In the genomic region with DNA sequence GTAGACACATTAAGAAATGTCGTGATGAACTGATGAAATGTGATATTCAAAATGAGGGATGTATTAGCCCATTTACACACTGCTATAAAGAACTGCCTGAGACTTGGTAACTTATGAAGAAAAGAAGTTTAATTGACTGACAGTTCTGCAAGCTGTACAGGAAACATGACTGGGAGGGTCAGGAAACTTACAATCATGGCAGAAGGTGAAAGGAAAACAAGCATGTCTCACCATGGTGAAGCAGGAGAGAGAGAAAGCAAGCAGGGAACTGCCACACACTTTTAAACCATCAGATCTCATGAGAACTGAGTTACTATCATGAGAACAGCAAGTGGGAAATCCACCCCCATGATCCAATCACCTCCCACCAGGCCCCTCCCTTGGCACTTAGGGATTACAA, we compare ENCODE assay signal across 22 cellular contexts.
A peak's percentile ranks its signal among the peaks of the same experiment; 100 is the strongest.
DNase-seq lines count a peak whose midpoint lies in the region; ATAC-seq and TF ChIP-seq lines count a peak whose summit lies in the region.
"Had no signal": no experiment of that assay in that cellular context is flagged by ENCODE, and none has a peak within 500 bp of the region (broad histone marks: within the 10 kb centered on the region; RNA-seq: fewer than 3 reads in every experiment).

No MANE protein-coding gene starts in this region.

- peak overlapping the region; percentile 23 for H3K27ac ChIP-seq in CD4-positive, alpha-beta memory T cell (ENCODE audit: low read depth, low read length)
- H3K27ac ChIP-seq in DND-41 (ENCODE audit: low read length), result peak overlapping the region; percentile 73
- H3K27ac ChIP-seq in aorta (ENCODE audit: low read depth in 1 of 2, low read length in 2 of 2), result no peak overlapping the region
- H3K27ac ChIP-seq: esophagus muscularis mucosa, foreskin keratinocyte, heart right ventricle, SJCRH30, suprapubic skin, upper lobe of right lung had no signal

- POLR2A ChIA-PET in CD4-positive, alpha-beta memory T cell (lab: Charles Lee; ENCODE audit: partially characterized antibody), result no interaction called here
- POLR2A ChIA-PET in activated CD4-positive, alpha-beta memory T cell treated with anti-CD3 and anti-CD28 coated beads for 36 hours (lab: Charles Lee), result no interaction called here

- intact Hi-C loops in CD4-positive, alpha-beta memory T cell (cut with micrococcal nuclease), result loop anchor here (2.0 kb wide), 1 partner anchor 364 kb away; no protein-coding TSS in a partner anchor
- intact Hi-C loops in activated CD4-positive, alpha-beta memory T cell treated with anti-CD3 and anti-CD28 coated beads for 36 hours (cut with micrococcal nuclease), result loop anchor here (2.0 kb wide), 1 partner anchor 364 kb away; no protein-coding TSS in a partner anchor
- intact Hi-C loops in aorta (cut with DNase I), result no loop called here

- CTCF ChIA-PET in CD4-positive, alpha-beta memory T cell (lab: Charles Lee; ENCODE audit: partially characterized antibody), result no interaction called here
- CTCF ChIA-PET in activated CD4-positive, alpha-beta memory T cell treated with anti-CD3 and anti-CD28 coated beads for 36 hours (lab: Charles Lee), result no interaction called here

- no peak overlapping the region for H3K4me2 ChIP-seq in DND-41 (ENCODE audit: insufficient read depth, low read length)

- peaks cover 13 to 26% (median 17%) of the 10 kb centered on the region in 4 donors for H3K4me1 Mint-ChIP-seq in CD4-positive, alpha-beta memory T cell
- peaks cover 19% of the 10 kb centered on the region for H3K4me1 Mint-ChIP-seq in activated CD4-positive, alpha-beta memory T cell treated with anti-CD3 and anti-CD28 coated beads for 36 hours (ENCODE audit: low read depth)
- no peaks in the 10 kb centered on the region for H3K4me1 Mint-ChIP-seq in central memory CD8-positive, alpha-beta T cell
- H3K4me1 Mint-ChIP-seq: activated B cell treated with CpG ODN at 0.5 μM for 24 hours; stimulated activated memory B cell treated with anti-CD40 and anti-IgM and Interleukin-4, amounts not matched to agents 10 μg/mL and 1 μg/mL and 100 μg/mL, for 72 hours had no signal

- H3K4me3 Mint-ChIP-seq in CD4-positive, alpha-beta memory T cell, result peak overlapping the region; percentile 22 to 86 (median 77)
- H3K4me3 Mint-ChIP-seq in activated CD4-positive, alpha-beta memory T cell treated with anti-CD3 and anti-CD28 coated beads for 36 hours, result peak overlapping the region; percentile 2
- H3K4me3 Mint-ChIP-seq in central memory CD8-positive, alpha-beta T cell, result peak overlapping the region; percentile 49
- H3K4me3 Mint-ChIP-seq: activated B cell treated with CpG ODN at 0.5 μM for 24 hours; stimulated activated memory B cell treated with anti-CD40 and anti-IgM and Interleukin-4, amounts not matched to agents 10 μg/mL and 1 μg/mL and 100 μg/mL, for 72 hours had no signal

- H2AFZ ChIP-seq in DND-41 (ENCODE audit: low read depth, low read length), result 0 out of 2 replicates have a peak overlapping the region, but pooled peaks have one; percentile 45

- no peak overlapping the region for H3K4me3 ChIP-seq in CD4-positive, alpha-beta memory T cell (ENCODE audit: low read length in 2 of 2)
- H3K4me3 ChIP-seq in DND-41 (ENCODE audit: low read depth in 1 of 2, low read length in 2 of 2) (no peak overlapping the region), aorta (ENCODE audit: low read length in 2 of 2) (no peak overlapping the region)
- H3K4me3 ChIP-seq: esophagus muscularis mucosa, heart right ventricle, SJCRH30, suprapubic skin, upper lobe of right lung had no signal

- peaks cover 22% of the 10 kb centered on the region for H3K4me1 ChIP-seq in CD4-positive, alpha-beta memory T cell (ENCODE audit: insufficient read depth, low read length)
- H3K4me1 ChIP-seq in DND-41 (ENCODE audit: insufficient read depth, low read length), result peaks cover 46% of the 10 kb centered on the region
- no peaks in the 10 kb centered on the region for H3K4me1 ChIP-seq in aorta (ENCODE audit: control insufficient read depth in 1 of 2, insufficient read depth in 2 of 2, low read length in 2 of 2)
- H3K4me1 ChIP-seq: esophagus muscularis mucosa, foreskin keratinocyte, SJCRH30, suprapubic skin, upper lobe of right lung had no signal

- H4K20me1 ChIP-seq in DND-41 (ENCODE audit: insufficient read depth, low read length), result no peaks in the 10 kb centered on the region

- 84 to 87% methylated on average over 1 of the region's 1 CpG for WGBS in aorta, 2 donors

- H3K36me3 ChIP-seq in CD4-positive, alpha-beta memory T cell (ENCODE audit: insufficient read depth, low read length), result no peaks in the 10 kb centered on the region
- H3K36me3 ChIP-seq in DND-41 (ENCODE audit: insufficient read depth, low read length), result no peaks in the 10 kb centered on the region
- no peaks in the 10 kb centered on the region for H3K36me3 ChIP-seq in aorta (ENCODE audit: control insufficient read depth in 1 of 2, insufficient read depth in 2 of 2, low read length in 1 of 2)
- H3K36me3 ChIP-seq: esophagus muscularis mucosa, heart right ventricle, SJCRH30, suprapubic skin, upper lobe of right lung had no signal

- no peaks in the 10 kb centered on the region for H3K79me2 ChIP-seq in DND-41 (ENCODE audit: insufficient read depth, low read length)

- H3K36me3 Mint-ChIP-seq in CD4-positive, alpha-beta memory T cell, result no peaks in the 10 kb centered on the region
- H3K36me3 Mint-ChIP-seq in activated CD4-positive, alpha-beta memory T cell treated with anti-CD3 and anti-CD28 coated beads for 36 hours, result no peaks in the 10 kb centered on the region
- peaks cover 3% of the 10 kb centered on the region for H3K36me3 Mint-ChIP-seq in central memory CD8-positive, alpha-beta T cell (ENCODE audit: insufficient read depth)
- H3K36me3 Mint-ChIP-seq: stimulated activated memory B cell treated with anti-CD40 and anti-IgM and Interleukin-4, amounts not matched to agents 10 μg/mL and 1 μg/mL and 100 μg/mL, for 72 hours had no signal

- peaks cover 0 to 2% (median 0%) of the 10 kb centered on the region in 8 donors for H3K9me3 Mint-ChIP-seq in CD4-positive, alpha-beta memory T cell
- no peaks in the 10 kb centered on the region for H3K9me3 Mint-ChIP-seq in activated CD4-positive, alpha-beta memory T cell treated with anti-CD3 and anti-CD28 coated beads for 36 hours
- peaks cover 8% of the 10 kb centered on the region for H3K9me3 Mint-ChIP-seq in central memory CD8-positive, alpha-beta T cell

- no peak for ATAC-seq in DND-41 (ENCODE audit: insufficient read depth, low read depth)
- no peak for ATAC-seq in central memory CD8-positive, alpha-beta T cell (replicated peaks; ENCODE audit: extremely low read depth, poor library complexity, severe bottlenecking)
- ATAC-seq in aorta (ENCODE audit: low FRiP score), result no peak
- ATAC-seq: foreskin keratinocyte; left cardiac atrium; stimulated activated memory B cell treated with anti-CD40 and anti-IgM and Interleukin-4, amounts not matched to agents 10 μg/mL and 1 μg/mL and 100 μg/mL, for 72 hours; upper lobe of right lung had no signal

- H3K9me3 ChIP-seq in CD4-positive, alpha-beta memory T cell (ENCODE audit: control insufficient read depth in 1 of 2, low read length in 2 of 2), result no peaks in the 10 kb centered on the region
- no peaks in the 10 kb centered on the region for H3K9me3 ChIP-seq in DND-41 (ENCODE audit: insufficient read depth, low read length, severe bottlenecking)
- H3K9me3 ChIP-seq in aorta (ENCODE audit: control insufficient read depth, low read length), result no peaks in the 10 kb centered on the region
- H3K9me3 ChIP-seq: esophagus muscularis mucosa, heart right ventricle, SJCRH30, suprapubic skin, upper lobe of right lung had no signal

- H3K9ac ChIP-seq in DND-41 (ENCODE audit: low read depth, low read length), result no peak overlapping the region

- DNase-seq in CD4-positive, alpha-beta memory T cell, result peak; percentile 4 to 37 (median 23)
- DNase-seq in DND-41, result peak; percentile 6
- DNase-seq in activated CD4-positive, alpha-beta memory T cell treated with anti-CD3 and anti-CD28 coated beads for 36 hours, result no peak
- DNase-seq in central memory CD8-positive, alpha-beta T cell (ENCODE audit: low spot score in 2 of 2), result no peak
- DNase-seq in iPS-NIHi7 (ENCODE audit: extremely low spot score), result no peak
- DNase-seq in aorta, result no peak
- DNase-seq in nucleus accumbens (lab: John Stamatoyannopoulos, UW), result no peak
- DNase-seq: activated B cell treated with CpG ODN at 0.5 μM for 24 hours; activated T-cell treated with anti-CD3 and anti-CD28 coated beads for 4 hours; C1 segment of cervical spinal cord; foreskin keratinocyte; heart right ventricle; IMR-90; left cardiac atrium; mammary epithelial cell; NCI-H2029; SJCRH30; stimulated activated CD4-positive, alpha-beta T cell treated with anti-CD3 and anti-CD28 coated beads, Interleukin-4, amount 100 ng/mL, for 4 hours; upper lobe of right lung had no signal

- no peaks in the 10 kb centered on the region for H3K27me3 Mint-ChIP-seq in CD4-positive, alpha-beta memory T cell
- H3K27me3 Mint-ChIP-seq in activated CD4-positive, alpha-beta memory T cell treated with anti-CD3 and anti-CD28 coated beads for 36 hours, result no peaks in the 10 kb centered on the region
- H3K27me3 Mint-ChIP-seq in central memory CD8-positive, alpha-beta T cell, result no peaks in the 10 kb centered on the region
- H3K27me3 Mint-ChIP-seq: activated B cell treated with CpG ODN at 0.5 μM for 24 hours; stimulated activated memory B cell treated with anti-CD40 and anti-IgM and Interleukin-4, amounts not matched to agents 10 μg/mL and 1 μg/mL and 100 μg/mL, for 72 hours had no signal

- no peak for TF ChIP-seq CTCF in DND-41 (IDR thresholded peaks at IDR 0.05; ENCODE audit: borderline replicate concordance, extremely low read depth, low read length, poor library complexity, severe bottlenecking)

- peak overlapping the region; percentile 76 to 96 (median 89) for H3K27ac Mint-ChIP-seq in CD4-positive, alpha-beta memory T cell
- H3K27ac Mint-ChIP-seq in activated CD4-positive, alpha-beta memory T cell treated with anti-CD3 and anti-CD28 coated beads for 36 hours, result peak overlapping the region; percentile 46
- H3K27ac Mint-ChIP-seq in central memory CD8-positive, alpha-beta T cell (ENCODE audit: low read depth), result no peak overlapping the region
- H3K27ac Mint-ChIP-seq: activated B cell treated with CpG ODN at 0.5 μM for 24 hours; stimulated activated memory B cell treated with anti-CD40 and anti-IgM and Interleukin-4, amounts not matched to agents 10 μg/mL and 1 μg/mL and 100 μg/mL, for 72 hours had no signal

- no peaks in the 10 kb centered on the region for H3K27me3 ChIP-seq in CD4-positive, alpha-beta memory T cell (ENCODE audit: insufficient read depth, low read length)
- no peaks in the 10 kb centered on the region for H3K27me3 ChIP-seq in DND-41 (ENCODE audit: insufficient read depth, low read length, poor library complexity)
- H3K27me3 ChIP-seq in aorta (ENCODE audit: control insufficient read depth in 1 of 2, insufficient read depth in 2 of 2, low read length in 1 of 2), result no peaks in the 10 kb centered on the region
- H3K27me3 ChIP-seq: esophagus muscularis mucosa, heart right ventricle, SJCRH30, suprapubic skin, upper lobe of right lung had no signal

Comparison
In these comparisons a context has a peak if more than half of its experiments do, and no peak if none do; other contexts are left out.
1. DNase-seq: peak in CD4-positive, alpha-beta memory T cell (5 of 5) and DND-41 (single experiment); none in activated CD4-positive, alpha-beta memory T cell treated with anti-CD3 and anti-CD28 coated beads for 36 hours (single experiment), central memory CD8-positive, alpha-beta T cell (0 of 2), iPS-NIHi7 (single experiment), aorta (0 of 2) and nucleus accumbens (0 of 56).
2. H3K27ac ChIP-seq: peak in CD4-positive, alpha-beta memory T cell (single experiment) and DND-41 (single experiment); none in aorta (0 of 2).
3. H3K4me3 Mint-ChIP-seq: peak in every context shown above with its lines; median percentile 77 in CD4-positive, alpha-beta memory T cell; 49 in central memory CD8-positive, alpha-beta T cell; 2 in activated CD4-positive, alpha-beta memory T cell treated with anti-CD3 and anti-CD28 coated beads for 36 hours.
4. intact Hi-C loops: an anchor here in CD4-positive, alpha-beta memory T cell (2.0 kb wide) and activated CD4-positive, alpha-beta memory T cell treated with anti-CD3 and anti-CD28 coated beads for 36 hours (2.0 kb wide); none called in aorta.